8 cellular contexts compared by ENCODE assay signal in genomic region chr5:158979749-158980521, GRCh38.
DNase-seq lines count a peak whose midpoint lies in the region; ATAC-seq and TF ChIP-seq lines count a peak whose summit lies in the region.

No MANE protein-coding gene starts in this region.

- DNase-seq in COLO829 (ENCODE audit: low spot score) (peak; percentile 28), NCI-H69 (lab: John Stamatoyannopoulos, UW) (peak; percentile 31), fibroblast of the aortic adventitia (ENCODE audit: low read depth) (peak; percentile 82), osteocyte (ENCODE audit: extremely low spot score, unreplicated experiment) (no peak), NCI-H510A treated with DMSO at 0.1 percent for 48 hours (lab: John Stamatoyannopoulos, UW) (no peak)
- DNase-seq in activated T-cell treated with anti-CD3 and anti-CD28 coated beads, Interleukin-2, amount 50 U/mL, for 4 hours: no peak

- H3K4me1 Mint-ChIP-seq in osteocyte (ENCODE audit: unreplicated experiment): peaks cover 72% of the 10 kb centered on the region
- no peaks in the 10 kb centered on the region for H3K4me1 Mint-ChIP-seq in activated T-cell treated with anti-CD3 and anti-CD28 coated beads, Interleukin-2, amount 50 U/mL, for 4 hours (ENCODE audit: low read depth)
- no peaks in the 10 kb centered on the region for H3K4me1 Mint-ChIP-seq in activated T-helper 17 cell treated with anti-CD3 and anti-CD28 coated beads, Interleukin-2, amount 50 U/mL, for 72 hours

- ATAC-seq in HG03139 (IDR thresholded peaks at IDR 0.05; ENCODE audit: unreplicated experiment): no peak
- no peak for ATAC-seq in activated T-cell treated with anti-CD3 and anti-CD28 coated beads, Interleukin-2, amount 50 U/mL, for 4 hours
- ATAC-seq in activated T-helper 17 cell treated with anti-CD3 and anti-CD28 coated beads, Interleukin-2, amount 50 U/mL, for 72 hours (replicated peaks): no peak

- no peaks in the 10 kb centered on the region for H3K9me3 Mint-ChIP-seq in osteocyte (ENCODE audit: unreplicated experiment)
- no peaks in the 10 kb centered on the region for H3K9me3 Mint-ChIP-seq in activated T-cell treated with anti-CD3 and anti-CD28 coated beads, Interleukin-2, amount 50 U/mL, for 4 hours
- no peaks in the 10 kb centered on the region for H3K9me3 Mint-ChIP-seq in activated T-helper 17 cell treated with anti-CD3 and anti-CD28 coated beads, Interleukin-2, amount 50 U/mL, for 72 hours

- H3K27ac Mint-ChIP-seq in osteocyte (ENCODE audit: unreplicated experiment): peak overlapping the region; percentile 97
- H3K27ac Mint-ChIP-seq in activated T-helper 17 cell treated with anti-CD3 and anti-CD28 coated beads, Interleukin-2, amount 50 U/mL, for 72 hours: no peak overlapping the region

- H3K27me3 Mint-ChIP-seq in osteocyte (ENCODE audit: unreplicated experiment): no peaks in the 10 kb centered on the region
- peaks cover 10% of the 10 kb centered on the region for H3K27me3 Mint-ChIP-seq in activated T-cell treated with anti-CD3 and anti-CD28 coated beads, Interleukin-2, amount 50 U/mL, for 4 hours (ENCODE audit: low read depth)
- H3K27me3 Mint-ChIP-seq in activated T-helper 17 cell treated with anti-CD3 and anti-CD28 coated beads, Interleukin-2, amount 50 U/mL, for 72 hours: peaks cover 5% of the 10 kb centered on the region

- H3K4me3 Mint-ChIP-seq in osteocyte (ENCODE audit: unreplicated experiment): peak overlapping the region; percentile 41
- H3K4me3 Mint-ChIP-seq in activated T-cell treated with anti-CD3 and anti-CD28 coated beads, Interleukin-2, amount 50 U/mL, for 4 hours: no peak overlapping the region
- H3K4me3 Mint-ChIP-seq in activated T-helper 17 cell treated with anti-CD3 and anti-CD28 coated beads, Interleukin-2, amount 50 U/mL, for 72 hours: no peak overlapping the region

- peak overlapping the region; percentile 48 for H3K4me3 ChIP-seq in fibroblast of the aortic adventitia (ENCODE audit: low read depth, low read length)

- H3K36me3 Mint-ChIP-seq in osteocyte (ENCODE audit: unreplicated experiment): peaks cover 9% of the 10 kb centered on the region
- H3K36me3 Mint-ChIP-seq in activated T-cell treated with anti-CD3 and anti-CD28 coated beads, Interleukin-2, amount 50 U/mL, for 4 hours (ENCODE audit: insufficient read depth): no peaks in the 10 kb centered on the region
- no peaks in the 10 kb centered on the region for H3K36me3 Mint-ChIP-seq in activated T-helper 17 cell treated with anti-CD3 and anti-CD28 coated beads, Interleukin-2, amount 50 U/mL, for 72 hours (ENCODE audit: low read depth)

- TF ChIP-seq CTCF in fibroblast of the aortic adventitia (IDR thresholded peaks at IDR 0.05; ENCODE audit: insufficient read depth, low read length) (no peak), osteocyte (IDR thresholded peaks at IDR 0.05) (no peak)

Comparison
In these comparisons a context has a peak if more than half of its experiments do, and no peak if none do; other contexts are left out.
1. DNase-seq: peak in COLO829 (single experiment), NCI-H69 (single experiment) and fibroblast of the aortic adventitia (single experiment); none in osteocyte (single experiment), NCI-H510A treated with DMSO at 0.1 percent for 48 hours (single experiment) and activated T-cell treated with anti-CD3 and anti-CD28 coated beads, Interleukin-2, amount 50 U/mL, for 4 hours (single experiment).